12 cellular contexts compared by ENCODE assay signal in genomic region chr3:38662544-38662943, GRCh38. TPM values are rescaled to one million over a fixed set of nuclear protein-coding genes. Genes with fewer than 3 reads are reported as not detected.
DNase-seq lines count a peak whose midpoint lies in the region; ATAC-seq and TF ChIP-seq lines count a peak whose summit lies in the region.
"Had no signal": no experiment of that assay in that cellular context is flagged by ENCODE, and none has a peak within 500 bp of the region (broad histone marks: within the 10 kb centered on the region; RNA-seq: fewer than 3 reads in every experiment).

No MANE protein-coding gene starts in this region.

- H3K27ac Mint-ChIP-seq in GM23338, result no peak overlapping the region
- H3K27ac Mint-ChIP-seq: activated naive CD8-positive, alpha-beta T cell treated with anti-CD3 and anti-CD28 coated beads, Interleukin-2, amount 50 U/mL, for 24 hours; naive B cell had no signal

- H2AFZ ChIP-seq in GM23338, result 0 out of 2 replicates have a peak overlapping the region, but pooled peaks have one; percentile 9

- H3K4me1 ChIP-seq in A673 (ENCODE audit: insufficient read depth, low read length, poor library complexity, severe bottlenecking) (no peaks in the 10 kb centered on the region), GM23338 (ENCODE audit: insufficient read depth) (peaks cover 13% of the 10 kb centered on the region), suprapubic skin (no peaks in the 10 kb centered on the region)
- H3K4me1 ChIP-seq: vagina had no signal

- no TSS peak for BruUV-seq in A673 (replicated peaks; lab: Mats Ljungman, UMichigan)

- H3K27me3 Mint-ChIP-seq in GM23338 (ENCODE audit: insufficient read depth, low read depth, poor library complexity), result peaks cover 1% of the 10 kb centered on the region

- H3K36me3 ChIP-seq in A673 (ENCODE audit: insufficient read depth, low read length, poor library complexity, severe bottlenecking), result no peaks in the 10 kb centered on the region
- H3K36me3 ChIP-seq in GM23338 (ENCODE audit: insufficient read depth), result no peaks in the 10 kb centered on the region
- no peaks in the 10 kb centered on the region for H3K36me3 ChIP-seq in suprapubic skin
- H3K36me3 ChIP-seq: vagina had no signal

- H3K27ac ChIP-seq in A673 (ENCODE audit: low read depth, low read length, poor library complexity, severe bottlenecking), result no peak overlapping the region
- H3K27ac ChIP-seq in GM23338 (ENCODE audit: low read depth), result no peak overlapping the region
- H3K27ac ChIP-seq in suprapubic skin, result no peak overlapping the region
- H3K27ac ChIP-seq: vagina had no signal

- H3K4me2 ChIP-seq in GM23338, result no peak overlapping the region

- ATAC-seq in GM23338, result peak; percentile 97
- ATAC-seq in Right ventricle myocardium superior (ENCODE audit: poor library complexity), result no peak
- ATAC-seq: activated naive CD8-positive, alpha-beta T cell treated with anti-CD3 and anti-CD28 coated beads, Interleukin-2, amount 50 U/mL, for 24 hours had no signal

- TF ChIP-seq CTCF in A673 (conservative IDR thresholded peaks at IDR 0.05; ENCODE audit: low read depth, low read length) (peak; percentile 45), GM23338 (conservative IDR thresholded peaks at IDR 0.05; ENCODE audit: low read depth in 2 of 2) (peak; percentile 89 to 95), suprapubic skin (IDR thresholded peaks at IDR 0.05) (no peak)

- peaks cover 27% of the 10 kb centered on the region for H3K9me3 Mint-ChIP-seq in GM23338

- no peaks in the 10 kb centered on the region for H3K79me2 ChIP-seq in GM23338 (replicated peaks; ENCODE audit: insufficient read depth)

- no peaks in the 10 kb centered on the region for H3K9me2 ChIP-seq in GM23338 (ENCODE audit: insufficient read depth)

- peaks cover 6% of the 10 kb centered on the region for H3K9me3 ChIP-seq in A673 (ENCODE audit: low read depth, low read length, poor library complexity, severe bottlenecking)
- no peaks in the 10 kb centered on the region for H3K9me3 ChIP-seq in suprapubic skin
- H3K9me3 ChIP-seq: vagina had no signal

- peaks cover 10% of the 10 kb centered on the region; the same call in 2 of the 3 replicates for H3K4me1 Mint-ChIP-seq in GM23338
- H3K4me1 Mint-ChIP-seq: activated naive CD8-positive, alpha-beta T cell treated with anti-CD3 and anti-CD28 coated beads, Interleukin-2, amount 50 U/mL, for 24 hours; naive B cell had no signal

- H3K4me3 ChIP-seq in A673 (ENCODE audit: low read depth, low read length, poor library complexity, severe bottlenecking) (no peak overlapping the region), GM23338 (no peak overlapping the region), suprapubic skin (no peak overlapping the region)
- H3K4me3 ChIP-seq: vagina had no signal

- no peaks in the 10 kb centered on the region for H3F3A ChIP-seq in GM23338 (replicated peaks; ENCODE audit: low read depth)

- H3K27me3 ChIP-seq in A673 (replicated peaks; ENCODE audit: insufficient read depth, low read depth, low read length, poor library complexity) (no peaks in the 10 kb centered on the region), GM23338 (ENCODE audit: insufficient read depth) (no peaks in the 10 kb centered on the region), suprapubic skin (peaks cover 40% of the 10 kb centered on the region)
- H3K27me3 ChIP-seq: vagina had no signal

- TF ChIP-seq POLR2A in erythroblast (IDR thresholded peaks at IDR 0.05; ENCODE audit: low read length) (no peak), suprapubic skin (IDR thresholded peaks at IDR 0.05) (no peak)

- POLR2A ChIA-PET in A673 (lab: Charles Lee; ENCODE audit: low non-redundant PET), result no interaction called here

- H4K20me1 ChIP-seq in GM23338 (replicated peaks; ENCODE audit: insufficient read depth), result no peaks in the 10 kb centered on the region

- no peak overlapping the region for H3K4me3 Mint-ChIP-seq in GM23338
- H3K4me3 Mint-ChIP-seq: activated naive CD8-positive, alpha-beta T cell treated with anti-CD3 and anti-CD28 coated beads, Interleukin-2, amount 50 U/mL, for 24 hours; naive B cell had no signal

- CTCF ChIA-PET in A673 (lab: Charles Lee), result no interaction called here

- peaks cover 10% of the 10 kb centered on the region; the same call in 2 of the 3 replicates for H3K36me3 Mint-ChIP-seq in GM23338 (ENCODE audit: low read depth)

- no peak for TF ChIP-seq EP300 in suprapubic skin (IDR thresholded peaks at IDR 0.05)

- intact Hi-C loops in A673 (cut with micrococcal nuclease; ENCODE audit: unreplicated experiment), result no loop called here
- intact Hi-C loops in Right ventricle myocardium superior (cut with DNase I), result no loop called here

- WGBS in suprapubic skin, result 40% methylated on average over 4 of the region's 4 CpGs

- peak; percentile 46 for DNase-seq in A673 (ENCODE audit: low spot score)
- peak; percentile 91 for DNase-seq in GM23338 (ENCODE audit: low spot score)
- DNase-seq in NCI-H82 treated with DMSO at 0.1 percent for 48 hours (lab: John Stamatoyannopoulos, UW; ENCODE audit: unreplicated experiment), result peak; percentile 17
- DNase-seq in erythroblast (lab: John Stamatoyannopoulos, UW), result peak; percentile 7 to 14
- DNase-seq in stimulated activated CD8-positive, alpha-beta memory T cell treated with anti-CD3 and anti-CD28 coated beads, Interleukin-4, amount 100 ng/mL, for 48 hours, result no peak
- no peak for DNase-seq in amygdala (lab: John Stamatoyannopoulos, UW)
- no peak for DNase-seq in suprapubic skin (ENCODE audit: low spot score in 2 of 2)
- no peak for DNase-seq in Right ventricle myocardium superior
- DNase-seq: activated naive CD8-positive, alpha-beta T cell treated with anti-CD3 and anti-CD28 coated beads, Interleukin-2, amount 50 U/mL, for 24 hours; naive B cell; NCI-H187 treated with DMSO at 0.1 percent for 48 hours had no signal

TF ChIP-seq in GM23338, 12 proteins besides CTCF, POLR2A, EP300 and RAD21 (continues in another document):
- TF ChIP-seq JUNB (IDR thresholded peaks at IDR 0.05; ENCODE audit: unreplicated experiment) (no peak), ZNF331 (CRISPR knock-in tag; IDR thresholded peaks at IDR 0.05; ENCODE audit: low read depth) (no peak), CREB1 (CRISPR knock-in tag; IDR thresholded peaks at IDR 0.05; ENCODE audit: low read depth) (0 out of 2 replicates have a peak, but pooled peaks have one; percentile 9), REST (IDR thresholded peaks at IDR 0.05; ENCODE audit: unreplicated experiment) (no peak), ZNF114 (CRISPR knock-in tag; IDR thresholded peaks at IDR 0.05) (no peak), EZH2phosphoT487 (IDR thresholded peaks at IDR 0.05; ENCODE audit: unreplicated experiment) (no peak), POLR2AphosphoS5 (IDR thresholded peaks at IDR 0.05; ENCODE audit: low read depth) (no peak)

RNA-seq across cellular contexts. Expression of gene SCN5A, which starts 13.1 kb away (rescaled TPM):
- total RNA-seq in A673 (2021) (0.54 and 1.0 TPM in 2 replicates), suprapubic skin (1 to 10 TPM in 2 of 4 donors, under 1 TPM in 1, not detected in 1; 0.15 to 1.1 (median 1.0) TPM), Right ventricle myocardium superior (162 TPM)
- total RNA-seq in GM23338 (2014; rRNA removed; shearing (Covaris generic)), result 8.2 and 10.6 TPM in 2 replicates
- 8.4 and 10.2 TPM in 2 replicates for polyA plus RNA-seq in GM23338 (2016; fragmentation: Nextera tagmentation; extraction: Ambion mirVana)

Comparison
In these comparisons a context has a peak if more than half of its experiments do, and no peak if none do; other contexts are left out.
1. DNase-seq: peak in A673 (single experiment), GM23338 (single experiment), NCI-H82 treated with DMSO at 0.1 percent for 48 hours (single experiment) and erythroblast (2 of 2); none in stimulated activated CD8-positive, alpha-beta memory T cell treated with anti-CD3 and anti-CD28 coated beads, Interleukin-4, amount 100 ng/mL, for 48 hours (single experiment), amygdala (0 of 56), suprapubic skin (0 of 2) and Right ventricle myocardium superior (single experiment).
2. CTCF ChIP-seq: peak in A673 (single experiment) and GM23338 (2 of 2); none in suprapubic skin (0 of 2).
3. RNA of gene SCN5A, which starts 13.1 kb away (total RNA-seq): 162 TPM in Right ventricle myocardium superior (single experiment); 8.2 to 10.6 TPM in GM23338, 0.15 to 1.1 TPM in suprapubic skin and 0.54 to 1.0 TPM in A673; every median in the first group is over 10 times any median in the second.